ENCODE assay signal across 8 cellular contexts in genomic region chr2:27212626-27213471, GRCh38. TPM values are rescaled to one million over a fixed set of nuclear protein-coding genes. Genes with fewer than 3 reads are reported as not detected.
DNase-seq lines count a peak whose midpoint lies in the region; ATAC-seq and TF ChIP-seq lines count a peak whose summit lies in the region.

No MANE protein-coding gene starts in this region.

- ATAC-seq in HG03108 (IDR thresholded peaks at IDR 0.05; ENCODE audit: unreplicated experiment) (peak; percentile 2), Panc1 (peak; percentile 8)

- CTCF ChIA-PET in Panc1 (lab: Charles Lee): no interaction called here

- DNase-seq in activated effector memory CD4-positive, alpha-beta T cell treated with anti-CD3 and anti-CD28 coated beads, Interleukin-2, amount 50 U/mL, for 16 hours: peak; percentile 79
- no peak for DNase-seq in activated effector memory CD4-positive, alpha-beta T cell treated with Interleukin-2 at 50 U/mL for 16 hours
- DNase-seq in Panc1 (ENCODE audit: low read depth, low spot score): no peak
- no peak for DNase-seq in ascending aorta (ENCODE audit: low spot score in 2 of 2)
- peak; percentile 4 for DNase-seq in stimulated activated CD8-positive, alpha-beta memory T cell treated with anti-CD3 and anti-CD28 coated beads, Interleukin-15, amount 100 ng/mL, for 1 hour (ENCODE audit: low read depth)
- no peak for DNase-seq in foreskin melanocyte

- no TSS peak for BruUV-seq in Panc1 (replicated peaks; lab: Mats Ljungman, UMichigan)

- peaks cover 12% of the 10 kb centered on the region for H3K4me1 ChIP-seq in Panc1 (ENCODE audit: control insufficient read depth, insufficient read depth, low read length)
- H3K4me1 ChIP-seq in ascending aorta: peaks cover 12 to 19% of the 10 kb centered on the region in 2 donors
- H3K4me1 ChIP-seq in iPS-18a (ENCODE audit: control insufficient read depth, low read depth, low read length): peaks cover 14% of the 10 kb centered on the region

- no peaks in the 10 kb centered on the region for H3K9me3 ChIP-seq in Panc1 (ENCODE audit: control insufficient read depth, insufficient read depth, low read depth, low read length)
- H3K9me3 ChIP-seq in ascending aorta: no peaks in the 10 kb centered on the region
- no peaks in the 10 kb centered on the region for H3K9me3 ChIP-seq in iPS-18a (ENCODE audit: control insufficient read depth, low read depth, low read length)

- TF ChIP-seq CTCF in Panc1 (IDR thresholded peaks at IDR 0.05) (no peak), ascending aorta (IDR thresholded peaks at IDR 0.05) (no peak)

- peaks cover 11% of the 10 kb centered on the region for H3K36me3 ChIP-seq in Panc1 (ENCODE audit: control insufficient read depth, insufficient read depth, low read length)
- peaks cover under 1 to 21% of the 10 kb centered on the region in 2 donors for H3K36me3 ChIP-seq in ascending aorta
- peaks cover 28% of the 10 kb centered on the region for H3K36me3 ChIP-seq in iPS-18a (ENCODE audit: control insufficient read depth, low read depth, low read length)

- in situ Hi-C loops in Panc1 (cut with HindIII; ENCODE audit: low pct_unique_long_range_greater_than_20kb, low sequenced_read_pairs): no loop called here

- H3K27ac ChIP-seq in Panc1 (ENCODE audit: low read length): peak overlapping the region; percentile 98
- H3K27ac ChIP-seq in ascending aorta: peak overlapping the region; percentile 94 to 98
- peak overlapping the region; percentile 94 for H3K27ac ChIP-seq in iPS-18a (ENCODE audit: low read length)

- H3K4me3 ChIP-seq in Panc1 (ENCODE audit: low read depth in 2 of 2, low read length in 2 of 2): peak overlapping the region; percentile 69 to 98
- peak overlapping the region; percentile 72 to 77 for H3K4me3 ChIP-seq in ascending aorta
- peak overlapping the region; percentile 98 for H3K4me3 ChIP-seq in iPS-18a (ENCODE audit: low read length)

- peak overlapping the region; percentile 98 for H3K9ac ChIP-seq in iPS-18a (ENCODE audit: low read length)

- intact Hi-C loops in Panc1 (cut with micrococcal nuclease; ENCODE audit: unreplicated experiment) (no loop called here), ascending aorta (cut with DNase I) (loop anchor here (2.0 to 10.0 kb wide), 5 partner anchors 126 to 1538 kb away; partner anchors contain the start of genes DTNB, GTF3C2, KHK and MAPRE3)

- H3K27me3 ChIP-seq in Panc1 (ENCODE audit: control insufficient read depth, insufficient read depth, low read length) (no peaks in the 10 kb centered on the region), ascending aorta (no peaks in the 10 kb centered on the region), iPS-18a (ENCODE audit: control insufficient read depth, insufficient read depth, low read length) (no peaks in the 10 kb centered on the region)

- POLR2A ChIA-PET in Panc1 (lab: Charles Lee): interaction anchor here (0.6 to 0.7 kb wide), 2 partner anchors 34 to 95 kb away, joined by 4 to 9 read pairs; no protein-coding TSS in a partner anchor

RNA-seq across cellular contexts. Expression of gene SLC5A6, which starts 0.8 kb away (rescaled TPM):
- 74.5 TPM for total RNA-seq in Panc1 (2021; ENCODE audit: unreplicated experiment)
- 51.2 TPM for polyA plus RNA-seq in Panc1 (2012; ENCODE audit: insufficient read length)
- total RNA-seq in ascending aorta: 85.7 TPM

RNA-seq across cellular contexts. Expression of gene ATRAID, which starts 1.0 kb away (rescaled TPM):
- total RNA-seq in Panc1 (2021; ENCODE audit: unreplicated experiment) (111 TPM), ascending aorta (284 TPM)
- polyA plus RNA-seq in Panc1 (2012; ENCODE audit: insufficient read length): 109 TPM

RNA-seq across cellular contexts. Expression of gene CAD, which starts 4.3 kb away (rescaled TPM):
- total RNA-seq in Panc1 (2021; ENCODE audit: unreplicated experiment) (76.7 TPM), ascending aorta (63.4 TPM)
- polyA plus RNA-seq in Panc1 (2012; ENCODE audit: insufficient read length): 136 TPM

RNA-seq across cellular contexts. Expression of gene SLC30A3, which starts 50.0 kb away (rescaled TPM):
- total RNA-seq in Panc1 (2021; ENCODE audit: unreplicated experiment): 0.59 TPM
- 0.75 TPM for polyA plus RNA-seq in Panc1 (2012; ENCODE audit: insufficient read length)
- total RNA-seq in ascending aorta: 7.6 TPM

Comparison
In these comparisons a context has a peak if more than half of its experiments do, and no peak if none do; other contexts are left out.
1. DNase-seq: peak in activated effector memory CD4-positive, alpha-beta T cell treated with anti-CD3 and anti-CD28 coated beads, Interleukin-2, amount 50 U/mL, for 16 hours (single experiment) and stimulated activated CD8-positive, alpha-beta memory T cell treated with anti-CD3 and anti-CD28 coated beads, Interleukin-15, amount 100 ng/mL, for 1 hour (single experiment); none in activated effector memory CD4-positive, alpha-beta T cell treated with Interleukin-2 at 50 U/mL for 16 hours (single experiment), Panc1 (single experiment), ascending aorta (0 of 2) and foreskin melanocyte (single experiment).
2. Peak in every context shown above with its lines, with median percentiles within 50 percentile points of each other: H3K27ac ChIP-seq and H3K4me3 ChIP-seq.